21 cellular contexts compared by ENCODE assay signal in the genomic region with DNA sequence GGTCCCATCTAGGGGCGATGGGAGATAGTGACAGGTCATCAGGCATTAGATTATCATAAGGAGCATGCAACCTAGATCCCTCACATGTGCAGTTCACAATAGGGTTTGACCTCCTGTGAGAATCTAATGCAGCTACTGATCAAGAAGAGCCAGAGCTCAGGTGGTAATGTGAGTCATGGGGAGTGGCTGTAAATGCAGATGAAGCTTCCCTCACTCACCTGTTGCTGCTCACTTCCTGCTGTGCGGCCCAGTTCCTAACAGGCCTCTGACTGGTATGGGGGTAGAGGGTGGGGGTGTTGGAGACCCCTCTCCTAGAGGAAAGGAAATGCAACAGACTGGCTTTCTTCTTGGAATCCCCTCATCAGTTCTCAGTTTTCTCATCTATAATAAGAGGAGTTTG.
DNase-seq lines count a peak whose midpoint lies in the region; ATAC-seq, FAIRE-seq and TF ChIP-seq lines count a peak whose summit lies in the region.
"Had no signal": no experiment of that assay in that cellular context is flagged by ENCODE, and none has a peak within 500 bp of the region (broad histone marks: within the 10 kb centered on the region; RNA-seq: fewer than 3 reads in every experiment).

No MANE protein-coding gene starts in this region.

- TF ChIP-seq CTCF in A549 (IDR thresholded peaks at IDR 0.05) (no peak), epithelial cell of esophagus (IDR thresholded peaks at IDR 0.05; ENCODE audit: insufficient read depth, low read depth, low read length, missing control alignments) (no peak)

- no peaks in the 10 kb centered on the region for H3K27me3 ChIP-seq in GM23248 (replicated peaks; ENCODE audit: insufficient read depth)
- H3K27me3 ChIP-seq: BLaER1, left lung, neutrophil had no signal

- POLR2A ChIA-PET in A549 (lab: Yijun Ruan, JAX) = no interaction called here

- in situ Hi-C loops in GM23248 (cut with MboI) = no loop called here

- no peak for TF ChIP-seq POLR2A in A549 (IDR thresholded peaks at IDR 0.05; ENCODE audit: low read length)

- no peaks in the 10 kb centered on the region for H3K9me2 ChIP-seq in GM23248 (ENCODE audit: insufficient read depth)

- H3F3A ChIP-seq in GM23248 (ENCODE audit: insufficient read depth) = no peaks in the 10 kb centered on the region

- no peaks in the 10 kb centered on the region for H3K79me2 ChIP-seq in GM23248 (ENCODE audit: insufficient read depth)

- no peaks in the 10 kb centered on the region for H3K36me3 ChIP-seq in mesodermal cell (ENCODE audit: control insufficient read depth, insufficient read depth, low read length)
- no peaks in the 10 kb centered on the region for H3K36me3 ChIP-seq in GM23248 (ENCODE audit: low read depth)
- H3K36me3 ChIP-seq: BLaER1, left lung, neutrophil, WERI-Rb-1 had no signal

- peak overlapping the region; percentile 51 for H3K4me2 ChIP-seq in A549
- H3K4me2 ChIP-seq in GM23248 (ENCODE audit: unreplicated experiment) = no peak overlapping the region
- H3K4me2 ChIP-seq: BLaER1 had no signal

- H3K4me3 ChIP-seq in A549 = no peak overlapping the region
- H3K4me3 ChIP-seq in epithelial cell of esophagus (ENCODE audit: low read length) = no peak overlapping the region
- H3K4me3 ChIP-seq in mesodermal cell (ENCODE audit: extremely low read depth, insufficient read depth, low read length, poor library complexity, severe bottlenecking) = no peak overlapping the region
- no peak overlapping the region for H3K4me3 ChIP-seq in GM23248
- H3K4me3 ChIP-seq: BLaER1, left lung had no signal

- TF ChIP-seq RAD21 in A549 (conservative IDR thresholded peaks at IDR 0.05 in 1 of 2, IDR thresholded peaks at IDR 0.05 in 1 of 2) = no peak

- no peak for ATAC-seq in A549
- ATAC-seq: HepG2 had no signal

- no peaks in the 10 kb centered on the region; the same call in 1 of the 2 replicates for H4K20me1 ChIP-seq in GM23248 (ENCODE audit: insufficient read depth)
- H4K20me1 ChIP-seq: BLaER1 had no signal

- TF ChIP-seq EP300 in A549 (IDR thresholded peaks at IDR 0.05) = no peak

- 17% methylated on average over 2 of the region's 2 CpGs for WGBS in A549 (ENCODE audit: missing lambda C conversion rate)
- WGBS in mesodermal cell (ENCODE audit: insufficient coverage in 2 of 2), 2 experiments = 100% methylated on average over 1 of the region's 2 CpGs; no CpG with 5 or more reads in 1 of the 2 experiments
- WGBS in GM23248 (ENCODE audit: low coverage in 1 of 2, low lambda C conversion rate in 2 of 2, missing lambda C conversion rate in 2 of 2), 2 experiments = 39 to 51% methylated on average over 2 of the region's 2 CpGs

- H3K4me1 ChIP-seq in A549 (peaks cover 11% of the 10 kb centered on the region), mesodermal cell (ENCODE audit: control insufficient read depth, insufficient read depth, low read length, poor library complexity, severe bottlenecking) (no peaks in the 10 kb centered on the region), GM23248 (ENCODE audit: insufficient read depth) (peaks cover 10% of the 10 kb centered on the region)
- H3K4me1 ChIP-seq: BLaER1, left lung had no signal

- peak overlapping the region; percentile 9 to 55; a peak in 3 of 6 replicates for H3K27ac ChIP-seq in A549
- peak overlapping the region; percentile 38 for H3K27ac ChIP-seq in mesodermal cell (ENCODE audit: low read depth, low read length, severe bottlenecking)
- H3K27ac ChIP-seq in GM23248 = no peak overlapping the region
- H3K27ac ChIP-seq: BLaER1, left lung, neutrophil, WERI-Rb-1 had no signal

- CTCF ChIA-PET in A549 (lab: Yijun Ruan, JAX) = interaction anchor here (1.3 to 1.6 kb wide), 3 partner anchors 9 to 263 kb away, joined by 3 read pairs; no protein-coding TSS in a partner anchor

- no peak for FAIRE-seq in A549 (lab: Jason Lieb, UNC)
- FAIRE-seq: D721Med, HepG2 had no signal

- no peak overlapping the region for H2AFZ ChIP-seq in GM23248

- DNase-seq in A549 (ENCODE audit: low read depth in 1 of 2, low spot score in 1 of 2) (no peak), LoVo (ENCODE audit: low spot score) (peak; percentile 4), epithelial cell of esophagus (ENCODE audit: low read depth) (peak; percentile 91), RPMI8226 (no peak), GM23248 (no peak), NOMO-1 treated with DMSO at 0.1 percent for 48 hours (lab: John Stamatoyannopoulos, UW; ENCODE audit: unreplicated experiment) (no peak)
- DNase-seq in activated CD4-positive, CD25-positive, alpha-beta regulatory T cell (lab: John Stamatoyannopoulos, UW) = no peak
- DNase-seq: activated CD4-positive, alpha-beta memory T cell treated with anti-CD3 and anti-CD28 coated beads for 36 hours; activated naive CD4-positive, alpha-beta T cell treated with anti-CD3 and anti-CD28 coated beads for 36 hours; activated T-cell treated with anti-CD3 and anti-CD28 coated beads, Interleukin-2, amount 50 U/mL, for 1 hour; left lung; NCI-H1417 treated with DMSO at 0.1 percent for 48 hours; NCI-H524; Right ventricle myocardium superior; stimulated activated CD8-positive, alpha-beta memory T cell treated with anti-CD3 and anti-CD28 coated beads, Interleukin-4, amount 100 ng/mL, for 48 hours; WERI-Rb-1 had no signal

- no peaks in the 10 kb centered on the region for H3K9me3 ChIP-seq in A549
- peaks cover 3% of the 10 kb centered on the region for H3K9me3 ChIP-seq in mesodermal cell (ENCODE audit: control insufficient read depth, low read length)
- no peaks in the 10 kb centered on the region for H3K9me3 ChIP-seq in GM23248 (ENCODE audit: low read depth)
- H3K9me3 ChIP-seq: BLaER1, left lung, neutrophil had no signal

- no peak overlapping the region for H3K9ac ChIP-seq in GM23248
- H3K9ac ChIP-seq: BLaER1 had no signal

TF ChIP-seq in A549, 52 proteins besides CTCF, POLR2A, EP300 and RAD21:
- TF ChIP-seq RARB (CRISPR knock-in tag; IDR thresholded peaks at IDR 0.05) = no peak
- TF ChIP-seq NPAS2 (CRISPR knock-in tag; IDR thresholded peaks at IDR 0.05; ENCODE audit: borderline replicate concordance) = no peak
- no peak for TF ChIP-seq NFE2L2 (conservative IDR thresholded peaks at IDR 0.05; ENCODE audit: low read length)
- no peak for TF ChIP-seq EHF (CRISPR knock-in tag; IDR thresholded peaks at IDR 0.05)
- no peak for TF ChIP-seq MAFK (IDR thresholded peaks at IDR 0.05; ENCODE audit: partially characterized antibody)
- no peak for TF ChIP-seq POLR2AphosphoS2 (conservative IDR thresholded peaks at IDR 0.05; ENCODE audit: low read length)
- no peak for TF ChIP-seq FOSL2 (IDR thresholded peaks at IDR 0.05)
- TF ChIP-seq FOSL2 (CRISPR knock-in tag; IDR thresholded peaks at IDR 0.05) = no peak
- no peak for TF ChIP-seq EHMT2 (IDR thresholded peaks at IDR 0.05; ENCODE audit: low read depth)
- TF ChIP-seq MYC (IDR thresholded peaks at IDR 0.05; ENCODE audit: borderline replicate concordance, low read length) = no peak
- no peak for TF ChIP-seq RFX5 (IDR thresholded peaks at IDR 0.05)
- TF ChIP-seq E2F6 (IDR thresholded peaks at IDR 0.05; ENCODE audit: borderline replicate concordance, low read depth) = no peak
- TF ChIP-seq HOXA7 (CRISPR knock-in tag; IDR thresholded peaks at IDR 0.05) = no peak

Comparison
In these comparisons a context has a peak if more than half of its experiments do, and no peak if none do; other contexts are left out.
1. DNase-seq: peak in LoVo (single experiment) and epithelial cell of esophagus (single experiment); none in A549 (0 of 2), RPMI8226 (single experiment), activated CD4-positive, CD25-positive, alpha-beta regulatory T cell (0 of 4), GM23248 (single experiment) and NOMO-1 treated with DMSO at 0.1 percent for 48 hours (single experiment).